ENCODE assay signal across 15 cellular contexts in genomic region chr4:129453524-129453923, GRCh38.
"Had no signal": no experiment of that assay in that cellular context is flagged by ENCODE, and none has a peak within 500 bp of the region (broad histone marks: within the 10 kb centered on the region; RNA-seq: fewer than 3 reads in every experiment).

No MANE protein-coding gene starts in this region.

- H3K4me3 Mint-ChIP-seq: activated CD4-positive, alpha-beta memory T cell treated with anti-CD3 and anti-CD28 coated beads, Interleukin-2, amount 10 ng/mL, durations not matched to agents 7 days and 5 days; activated T-cell treated with anti-CD3 and anti-CD28 coated beads, Interleukin-2, amount 50 U/mL, for 72 hours; memory B cell; natural killer cell treated with Interleukin-12 subunit alpha and Interleukin-12 subunit beta and Interleukin-15 and Interleukin-18, amount 100 ng/mL, for 72 hours; stimulated activated naive CD8-positive, alpha-beta T cell treated with anti-CD3 and anti-CD28 coated beads, Interleukin-15, Interleukin-2, amounts not matched to agents 100 ng/mL and 50 ng/mL, for 24 hours had no signal

- H3K27me3 Mint-ChIP-seq: activated CD4-positive, alpha-beta memory T cell treated with anti-CD3 and anti-CD28 coated beads, Interleukin-2, amount 10 ng/mL, durations not matched to agents 7 days and 5 days; memory B cell; natural killer cell treated with Interleukin-12 subunit alpha and Interleukin-12 subunit beta and Interleukin-15 and Interleukin-18, amount 100 ng/mL, for 72 hours; stimulated activated naive CD8-positive, alpha-beta T cell treated with anti-CD3 and anti-CD28 coated beads, Interleukin-15, Interleukin-2, amounts not matched to agents 100 ng/mL and 50 ng/mL, for 24 hours had no signal

- H3K4me3 ChIP-seq: colonic mucosa, heart left ventricle, left lung, psoas muscle, testis had no signal

- DNase-seq: activated CD4-positive, alpha-beta memory T cell treated with anti-CD3 and anti-CD28 coated beads, Interleukin-2, amount 10 ng/mL, durations not matched to agents 7 days and 5 days; activated naive CD4-positive, alpha-beta T cell; activated T-cell treated with anti-CD3 and anti-CD28 coated beads, Interleukin-2, amount 50 U/mL, for 72 hours; aorta; colonic mucosa; heart left ventricle; left lung; occipital lobe; psoas muscle; stimulated activated CD4-positive, alpha-beta T cell treated with anti-CD3 and anti-CD28 coated beads, Interleukin-4, amount 100 ng/mL, for 24 hours; testis had no signal

- H3K4me1 ChIP-seq: colonic mucosa, heart left ventricle, left lung, psoas muscle, testis had no signal

- ATAC-seq: activated T-cell treated with anti-CD3 and anti-CD28 coated beads, Interleukin-2, amount 50 U/mL, for 72 hours; heart left ventricle; left lung; natural killer cell treated with Interleukin-12 subunit alpha and Interleukin-12 subunit beta and Interleukin-15 and Interleukin-18, amount 100 ng/mL, for 72 hours; psoas muscle had no signal

- H3K36me3 Mint-ChIP-seq: memory B cell; natural killer cell treated with Interleukin-12 subunit alpha and Interleukin-12 subunit beta and Interleukin-15 and Interleukin-18, amount 100 ng/mL, for 72 hours had no signal

- H3K9me3 Mint-ChIP-seq: activated CD4-positive, alpha-beta memory T cell treated with anti-CD3 and anti-CD28 coated beads, Interleukin-2, amount 10 ng/mL, durations not matched to agents 7 days and 5 days had no signal

- H3K27ac ChIP-seq: colonic mucosa, heart left ventricle, left lung, psoas muscle, testis, VCaP had no signal

- H3K27me3 ChIP-seq: colonic mucosa, heart left ventricle, left lung, testis had no signal

- H3K4me1 Mint-ChIP-seq: activated CD4-positive, alpha-beta memory T cell treated with anti-CD3 and anti-CD28 coated beads, Interleukin-2, amount 10 ng/mL, durations not matched to agents 7 days and 5 days; memory B cell had no signal

- H3K9me3 ChIP-seq: colonic mucosa, heart left ventricle, left lung, psoas muscle, testis had no signal

- H3K36me3 ChIP-seq: colonic mucosa, heart left ventricle, left lung had no signal

- H3K27ac Mint-ChIP-seq: activated CD4-positive, alpha-beta memory T cell treated with anti-CD3 and anti-CD28 coated beads, Interleukin-2, amount 10 ng/mL, durations not matched to agents 7 days and 5 days; activated T-cell treated with anti-CD3 and anti-CD28 coated beads, Interleukin-2, amount 50 U/mL, for 72 hours; memory B cell; natural killer cell treated with Interleukin-12 subunit alpha and Interleukin-12 subunit beta and Interleukin-15 and Interleukin-18, amount 100 ng/mL, for 72 hours; stimulated activated naive CD8-positive, alpha-beta T cell treated with anti-CD3 and anti-CD28 coated beads, Interleukin-15, Interleukin-2, amounts not matched to agents 100 ng/mL and 50 ng/mL, for 24 hours had no signal
